9 cellular contexts compared by ENCODE assay signal in the genomic region with DNA sequence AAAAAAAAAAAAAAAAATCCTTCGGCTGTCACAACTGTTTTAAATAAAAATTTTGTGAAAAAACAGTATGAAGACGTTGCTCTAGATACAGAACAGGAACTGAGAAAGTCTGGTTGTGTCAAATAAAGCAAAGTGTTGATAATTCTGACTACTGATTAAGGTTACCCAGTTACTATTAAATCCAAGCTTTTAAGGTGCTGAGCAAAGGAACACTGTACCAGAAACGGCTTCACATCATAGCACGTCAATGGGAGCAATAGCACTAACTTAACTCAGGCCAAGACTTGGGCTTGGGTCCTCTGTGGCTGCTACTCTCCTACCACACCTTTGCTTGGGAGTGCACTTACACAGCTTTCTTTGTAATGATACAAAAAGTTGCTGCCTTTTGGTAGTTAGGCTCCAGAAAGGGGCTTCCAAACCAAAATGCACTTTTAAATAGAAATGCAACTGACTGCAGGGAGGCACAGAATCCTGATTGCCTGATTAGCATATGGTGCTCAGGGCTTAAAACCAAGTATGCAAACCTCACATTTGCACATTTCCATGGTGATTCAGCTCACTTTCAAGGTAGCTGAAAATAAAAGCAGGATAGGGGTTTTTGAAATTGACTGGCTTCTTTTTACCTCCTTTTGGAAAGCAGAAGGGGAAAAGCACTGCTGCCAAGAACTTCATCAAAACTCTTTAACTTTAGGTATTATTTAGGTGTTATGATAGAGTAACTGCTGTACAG. TPM values are rescaled to one million over a fixed set of nuclear protein-coding genes. Genes with fewer than 3 reads are reported as not detected.
DNase-seq lines count a peak whose midpoint lies in the region.
"Had no signal": no experiment of that assay in that cellular context is flagged by ENCODE, and none has a peak within 500 bp of the region (broad histone marks: within the 10 kb centered on the region; RNA-seq: fewer than 3 reads in every experiment).

No MANE protein-coding gene starts in this region.

- CTCF ChIA-PET in activated CD4-positive, alpha-beta memory T cell treated with anti-CD3 and anti-CD28 coated beads, Interleukin-2, amount 10 ng/mL, durations not matched to agents 7 days and 5 days (lab: Charles Lee): interaction anchor here (0.7 to 13.3 kb wide), 2 partner anchors 9 to 77 kb away, joined by 3 to 282 read pairs; no protein-coding TSS in a partner anchor

- H3K9me3 ChIP-seq in iPS-15b (ENCODE audit: control insufficient read depth, insufficient read depth, low read length): no peaks in the 10 kb centered on the region
- H3K9me3 ChIP-seq in subcutaneous abdominal adipose tissue (ENCODE audit: control insufficient read depth in 5 of 5, low read length in 5 of 5): no peaks in the 10 kb centered on the region

- peaks cover 33% of the 10 kb centered on the region for H3K36me3 ChIP-seq in iPS-15b (ENCODE audit: control insufficient read depth, insufficient read depth, low read length)
- peaks cover 45 to 63% (median 52%) of the 10 kb centered on the region in 5 donors for H3K36me3 ChIP-seq in subcutaneous abdominal adipose tissue (ENCODE audit: control insufficient read depth in 5 of 5, insufficient read depth in 5 of 5, low read length in 5 of 5)

- H3K4me1 ChIP-seq in iPS-15b (ENCODE audit: control insufficient read depth, insufficient read depth, low read length) (peaks cover 35% of the 10 kb centered on the region), subcutaneous abdominal adipose tissue (ENCODE audit: control insufficient read depth in 5 of 5, insufficient read depth in 5 of 5, low read length in 5 of 5) (peaks cover 12 to 75% (median 72%) of the 10 kb centered on the region in 5 donors)

- H3K9me3 Mint-ChIP-seq in T-helper 1 cell treated with Interleukin-12 subunit alpha and Interleukin-12 subunit beta and Interleukin-4 antibody, amounts not matched to agents 30 μg/mL and 1 μg/mL, for 36 hours: no peaks in the 10 kb centered on the region
- H3K9me3 Mint-ChIP-seq in activated CD4-positive, alpha-beta memory T cell treated with anti-CD3 and anti-CD28 coated beads, Interleukin-2, amount 10 ng/mL, durations not matched to agents 7 days and 5 days: no peaks in the 10 kb centered on the region
- H3K9me3 Mint-ChIP-seq: nephron had no signal

- peak overlapping the region; percentile 91 for H3K27ac Mint-ChIP-seq in T-helper 1 cell treated with Interleukin-12 subunit alpha and Interleukin-12 subunit beta and Interleukin-4 antibody, amounts not matched to agents 30 μg/mL and 1 μg/mL, for 36 hours
- H3K27ac Mint-ChIP-seq in activated CD4-positive, alpha-beta memory T cell treated with anti-CD3 and anti-CD28 coated beads, Interleukin-2, amount 10 ng/mL, durations not matched to agents 7 days and 5 days: peak overlapping the region; percentile 99
- H3K27ac Mint-ChIP-seq: nephron had no signal

- peak overlapping the region; percentile 9 for H3K4me3 ChIP-seq in iPS-15b (ENCODE audit: low read depth, low read length)
- H3K4me3 ChIP-seq in subcutaneous abdominal adipose tissue (ENCODE audit: low read depth in 1 of 5, low read length in 5 of 5): peak overlapping the region; percentile 13 to 47 (median 41)

- H3K4me3 Mint-ChIP-seq in T-helper 1 cell treated with Interleukin-12 subunit alpha and Interleukin-12 subunit beta and Interleukin-4 antibody, amounts not matched to agents 30 μg/mL and 1 μg/mL, for 36 hours: peak overlapping the region; percentile 100
- peak overlapping the region; percentile 78 for H3K4me3 Mint-ChIP-seq in activated CD4-positive, alpha-beta memory T cell treated with anti-CD3 and anti-CD28 coated beads, Interleukin-2, amount 10 ng/mL, durations not matched to agents 7 days and 5 days
- H3K4me3 Mint-ChIP-seq: nephron had no signal

- H3K36me3 Mint-ChIP-seq in T-helper 1 cell treated with Interleukin-12 subunit alpha and Interleukin-12 subunit beta and Interleukin-4 antibody, amounts not matched to agents 30 μg/mL and 1 μg/mL, for 36 hours (ENCODE audit: low read depth): peaks cover 85% of the 10 kb centered on the region
- peaks cover 90% of the 10 kb centered on the region for H3K36me3 Mint-ChIP-seq in activated CD4-positive, alpha-beta memory T cell treated with anti-CD3 and anti-CD28 coated beads, Interleukin-2, amount 10 ng/mL, durations not matched to agents 7 days and 5 days (ENCODE audit: low read depth)

- DNase-seq in T-helper 1 cell: no peak
- no peak for DNase-seq in activated CD4-positive, alpha-beta memory T cell treated with anti-CD3 and anti-CD28 coated beads, Interleukin-2, amount 10 ng/mL, durations not matched to agents 7 days and 5 days
- DNase-seq in Ammon's horn (ENCODE audit: low spot score): no peak
- DNase-seq in NCI-H2029 treated with DMSO at 0.1 percent for 48 hours (lab: John Stamatoyannopoulos, UW): no peak
- DNase-seq in NCI-H1930 (lab: John Stamatoyannopoulos, UW): no peak

- H3K4me1 Mint-ChIP-seq in T-helper 1 cell treated with Interleukin-12 subunit alpha and Interleukin-12 subunit beta and Interleukin-4 antibody, amounts not matched to agents 30 μg/mL and 1 μg/mL, for 36 hours (ENCODE audit: low read depth): peaks cover 54% of the 10 kb centered on the region
- peaks cover 66% of the 10 kb centered on the region for H3K4me1 Mint-ChIP-seq in activated CD4-positive, alpha-beta memory T cell treated with anti-CD3 and anti-CD28 coated beads, Interleukin-2, amount 10 ng/mL, durations not matched to agents 7 days and 5 days

- POLR2A ChIA-PET in activated CD4-positive, alpha-beta memory T cell treated with anti-CD3 and anti-CD28 coated beads, Interleukin-2, amount 10 ng/mL, durations not matched to agents 7 days and 5 days (lab: Charles Lee): interaction anchor here (0.8 to 21.2 kb wide), 7 partner anchors 9 to 485 kb away, joined by 3 to 1377 read pairs (median 4); a partner anchor contains a TSS

- H3K27me3 ChIP-seq in iPS-15b (ENCODE audit: control insufficient read depth, insufficient read depth, low read length): no peaks in the 10 kb centered on the region
- no peaks in the 10 kb centered on the region for H3K27me3 ChIP-seq in subcutaneous abdominal adipose tissue (ENCODE audit: control insufficient read depth in 5 of 5, insufficient read depth in 4 of 5, low read length in 5 of 5)

- H3K27me3 Mint-ChIP-seq in T-helper 1 cell treated with Interleukin-12 subunit alpha and Interleukin-12 subunit beta and Interleukin-4 antibody, amounts not matched to agents 30 μg/mL and 1 μg/mL, for 36 hours (ENCODE audit: low read depth): no peaks in the 10 kb centered on the region
- no peaks in the 10 kb centered on the region for H3K27me3 Mint-ChIP-seq in activated CD4-positive, alpha-beta memory T cell treated with anti-CD3 and anti-CD28 coated beads, Interleukin-2, amount 10 ng/mL, durations not matched to agents 7 days and 5 days

- peak overlapping the region; percentile 73 for H3K27ac ChIP-seq in subcutaneous abdominal adipose tissue (ENCODE audit: low read depth, low read length)

- H3K9ac ChIP-seq in iPS-15b (ENCODE audit: low read depth, low read length): no peak overlapping the region
- no peak overlapping the region for H3K9ac ChIP-seq in subcutaneous abdominal adipose tissue (ENCODE audit: low read length in 5 of 5)

RNA-seq across cellular contexts. Expression of a gene that starts 6.3 kb away (rescaled TPM):
- total RNA-seq in activated CD4-positive, alpha-beta memory T cell treated with anti-CD3 and anti-CD28 coated beads, Interleukin-2, amount 10 ng/mL, durations not matched to agents 7 days and 5 days: 100 to 1,000 TPM; 470 to 472 TPM

RNA-seq across cellular contexts. Expression of a gene that starts 23.9 kb away (rescaled TPM):
- total RNA-seq in activated CD4-positive, alpha-beta memory T cell treated with anti-CD3 and anti-CD28 coated beads, Interleukin-2, amount 10 ng/mL, durations not matched to agents 7 days and 5 days: 1 to 10 TPM; 1.4 to 1.6 TPM

RNA-seq across cellular contexts. Expression of a gene that starts 56.3 kb away (rescaled TPM):
- total RNA-seq in activated CD4-positive, alpha-beta memory T cell treated with anti-CD3 and anti-CD28 coated beads, Interleukin-2, amount 10 ng/mL, durations not matched to agents 7 days and 5 days: 100 to 1,000 TPM; 221 to 223 TPM

RNA-seq across cellular contexts. Expression of a gene that starts 57.5 kb away (rescaled TPM):
- not detected for total RNA-seq in activated CD4-positive, alpha-beta memory T cell treated with anti-CD3 and anti-CD28 coated beads, Interleukin-2, amount 10 ng/mL, durations not matched to agents 7 days and 5 days
